8 cellular contexts compared by ENCODE assay signal in the genomic region with DNA sequence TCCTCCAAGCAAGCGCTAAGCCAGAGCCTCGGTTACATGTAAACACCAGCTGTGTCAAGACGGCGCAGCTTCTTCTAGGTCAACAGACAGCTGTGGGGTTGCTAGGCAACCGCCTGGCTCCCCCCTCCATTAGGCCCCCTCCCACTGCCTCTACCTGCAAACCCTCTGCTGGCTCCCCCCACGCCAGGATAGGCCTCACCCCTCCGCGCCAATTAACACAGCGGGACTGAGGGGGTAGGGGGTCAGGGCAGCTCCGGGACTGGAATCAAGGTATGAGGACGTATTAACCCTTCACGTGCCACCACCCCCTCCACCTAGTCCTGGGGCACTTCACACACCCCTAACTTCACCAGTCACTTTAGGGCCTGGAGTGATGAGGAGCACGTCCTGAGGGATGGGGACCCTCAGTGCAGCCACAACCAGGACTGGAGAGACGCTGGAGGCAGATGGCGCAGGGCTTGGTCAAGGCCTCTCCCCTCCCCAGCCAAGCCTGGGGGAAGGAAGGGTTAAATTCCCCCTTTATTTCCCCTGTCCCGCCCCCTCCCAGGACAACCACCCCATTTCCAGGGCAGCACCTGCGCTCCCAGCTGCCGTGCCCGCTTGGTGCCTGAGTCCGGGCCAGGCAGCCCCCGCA. TPM values are rescaled to one million over a fixed set of nuclear protein-coding genes. Genes with fewer than 3 reads are reported as not detected.
DNase-seq lines count a peak whose midpoint lies in the region; ATAC-seq and TF ChIP-seq lines count a peak whose summit lies in the region.

No MANE protein-coding gene starts in this region.

- H3K9ac ChIP-seq in iPS-18a (ENCODE audit: low read length), result peak overlapping the region; percentile 44
- peak overlapping the region; percentile 72 for H3K9ac ChIP-seq in smooth muscle cell (ENCODE audit: low read depth)

- 9% methylated on average over 16 of the region's 21 CpGs for WGBS in smooth muscle cell (ENCODE audit: low lambda C conversion rate)

- H3K27me3 ChIP-seq in iPS-18a (ENCODE audit: control insufficient read depth, insufficient read depth, low read length) (peaks cover 4% of the 10 kb centered on the region), smooth muscle cell (ENCODE audit: low read depth) (no peaks in the 10 kb centered on the region)

- H3K9me3 ChIP-seq in iPS-18a (ENCODE audit: control insufficient read depth, low read depth, low read length) (no peaks in the 10 kb centered on the region), smooth muscle cell (replicated peaks; ENCODE audit: low read depth) (no peaks in the 10 kb centered on the region)

- H3K36me3 Mint-ChIP-seq in natural killer cell, result no peaks in the 10 kb centered on the region
- no peaks in the 10 kb centered on the region for H3K36me3 Mint-ChIP-seq in natural killer cell treated with Interleukin-12 subunit alpha and Interleukin-12 subunit beta and Interleukin-15 and Interleukin-18, amount 100 ng/mL, for 72 hours
- H3K36me3 Mint-ChIP-seq in activated naive CD8-positive, alpha-beta T cell treated with anti-CD3 and anti-CD28 coated beads, Interleukin-2, amount 50 U/mL, for 24 hours (ENCODE audit: low read depth), result peaks cover 3% of the 10 kb centered on the region

- intact Hi-C loops in natural killer cell (cut with micrococcal nuclease), result no loop called here

- H3K36me3 ChIP-seq in iPS-18a (ENCODE audit: control insufficient read depth, low read depth, low read length) (no peaks in the 10 kb centered on the region), smooth muscle cell (ENCODE audit: low read depth) (no peaks in the 10 kb centered on the region)

- peaks cover 24 to 25% of the 10 kb centered on the region in 2 donors for H3K27me3 Mint-ChIP-seq in natural killer cell (ENCODE audit: low read depth in 2 of 2)
- peaks cover 15 to 21% of the 10 kb centered on the region in 2 donors for H3K27me3 Mint-ChIP-seq in natural killer cell treated with Interleukin-12 subunit alpha and Interleukin-12 subunit beta and Interleukin-15 and Interleukin-18, amount 100 ng/mL, for 72 hours
- H3K27me3 Mint-ChIP-seq in activated naive CD8-positive, alpha-beta T cell treated with anti-CD3 and anti-CD28 coated beads, Interleukin-2, amount 50 U/mL, for 24 hours, result no peaks in the 10 kb centered on the region

- peak overlapping the region; percentile 26 for H3K27ac ChIP-seq in iPS-18a (ENCODE audit: low read length)
- H3K27ac ChIP-seq in smooth muscle cell (ENCODE audit: low read depth), result peak overlapping the region; percentile 80

- DNase-seq in natural killer cell (no peak), NCI-H748 (lab: John Stamatoyannopoulos, UW; ENCODE audit: unreplicated experiment) (peak; percentile 99), smooth muscle cell (lab: John Stamatoyannopoulos, UW; ENCODE audit: unreplicated experiment) (peak; percentile 25)
- no peak for DNase-seq in natural killer cell treated with Interleukin-12 subunit alpha and Interleukin-12 subunit beta and Interleukin-15 and Interleukin-18, amount 100 ng/mL, for 72 hours (ENCODE audit: low spot score)
- DNase-seq in activated naive CD8-positive, alpha-beta T cell treated with anti-CD3 and anti-CD28 coated beads, Interleukin-2, amount 50 U/mL, for 24 hours, result peak; percentile 35

- H3K4me1 Mint-ChIP-seq in natural killer cell, result peaks cover 23 to 47% of the 10 kb centered on the region in 2 donors
- peaks cover 33 to 34% of the 10 kb centered on the region in 2 donors for H3K4me1 Mint-ChIP-seq in natural killer cell treated with Interleukin-12 subunit alpha and Interleukin-12 subunit beta and Interleukin-15 and Interleukin-18, amount 100 ng/mL, for 72 hours (ENCODE audit: low read depth in 2 of 2)
- H3K4me1 Mint-ChIP-seq in activated naive CD8-positive, alpha-beta T cell treated with anti-CD3 and anti-CD28 coated beads, Interleukin-2, amount 50 U/mL, for 24 hours, result peaks cover 67% of the 10 kb centered on the region

- H2AFZ ChIP-seq in smooth muscle cell (ENCODE audit: low read depth), result no peak overlapping the region

- H3K9me3 Mint-ChIP-seq in natural killer cell, result no peaks in the 10 kb centered on the region
- H3K9me3 Mint-ChIP-seq in natural killer cell treated with Interleukin-12 subunit alpha and Interleukin-12 subunit beta and Interleukin-15 and Interleukin-18, amount 100 ng/mL, for 72 hours, result no peaks in the 10 kb centered on the region
- H3K9me3 Mint-ChIP-seq in activated naive CD8-positive, alpha-beta T cell treated with anti-CD3 and anti-CD28 coated beads, Interleukin-2, amount 50 U/mL, for 24 hours, result no peaks in the 10 kb centered on the region

- peaks cover 42% of the 10 kb centered on the region for H3K4me1 ChIP-seq in iPS-18a (ENCODE audit: control insufficient read depth, low read depth, low read length)
- H3K4me1 ChIP-seq in smooth muscle cell (ENCODE audit: low read depth), result peaks cover 59% of the 10 kb centered on the region

- H3F3A ChIP-seq in smooth muscle cell (ENCODE audit: low read depth), result peaks cover 39% of the 10 kb centered on the region

- H3K4me3 ChIP-seq in iPS-18a (ENCODE audit: low read length), result peak overlapping the region; percentile 52
- peak overlapping the region; percentile 46 for H3K4me3 ChIP-seq in smooth muscle cell

- peak overlapping the region; percentile 90 for H3K4me2 ChIP-seq in smooth muscle cell

- H3K79me2 ChIP-seq in smooth muscle cell (ENCODE audit: low read depth), result no peaks in the 10 kb centered on the region

- TF ChIP-seq CTCF in natural killer cell (IDR thresholded peaks at IDR 0.05) (no peak), smooth muscle cell (IDR thresholded peaks at IDR 0.05; ENCODE audit: borderline replicate concordance, insufficient read depth, poor library complexity, severe bottlenecking) (no peak)

- H3K4me3 Mint-ChIP-seq in natural killer cell, result no peak overlapping the region
- no peak overlapping the region for H3K4me3 Mint-ChIP-seq in natural killer cell treated with Interleukin-12 subunit alpha and Interleukin-12 subunit beta and Interleukin-15 and Interleukin-18, amount 100 ng/mL, for 72 hours
- H3K4me3 Mint-ChIP-seq in activated naive CD8-positive, alpha-beta T cell treated with anti-CD3 and anti-CD28 coated beads, Interleukin-2, amount 50 U/mL, for 24 hours, result peak overlapping the region; percentile 45

- no peaks in the 10 kb centered on the region for H4K20me1 ChIP-seq in smooth muscle cell (ENCODE audit: low read depth)

- ATAC-seq in natural killer cell (peak in 2 of 3 donors; percentile 39 to 43), GM18511 (IDR thresholded peaks at IDR 0.05; ENCODE audit: unreplicated experiment) (no peak), HG02981 (IDR thresholded peaks at IDR 0.05; ENCODE audit: unreplicated experiment) (no peak)
- no peak for ATAC-seq in natural killer cell treated with Interleukin-12 subunit alpha and Interleukin-12 subunit beta and Interleukin-15 and Interleukin-18, amount 100 ng/mL, for 72 hours
- no peak for ATAC-seq in activated naive CD8-positive, alpha-beta T cell treated with anti-CD3 and anti-CD28 coated beads, Interleukin-2, amount 50 U/mL, for 24 hours

- peak overlapping the region in 1 of 2 donors; percentile 1 for H3K27ac Mint-ChIP-seq in natural killer cell
- no peak overlapping the region for H3K27ac Mint-ChIP-seq in natural killer cell treated with Interleukin-12 subunit alpha and Interleukin-12 subunit beta and Interleukin-15 and Interleukin-18, amount 100 ng/mL, for 72 hours
- no peak overlapping the region for H3K27ac Mint-ChIP-seq in activated naive CD8-positive, alpha-beta T cell treated with anti-CD3 and anti-CD28 coated beads, Interleukin-2, amount 50 U/mL, for 24 hours

RNA-seq across cellular contexts. Expression of gene WASF2, which starts 37.4 kb away (rescaled TPM):
- total RNA-seq in natural killer cell (100 to 1,000 TPM; 137 to 153 (median 143) TPM), smooth muscle cell (26.7 and 34.3 TPM in 2 replicates)
- 100 to 1,000 TPM in 1 of 2 donors, 10 to 100 TPM in 1; 97.7 to 110 TPM for total RNA-seq in natural killer cell treated with Interleukin-12 subunit alpha and Interleukin-12 subunit beta and Interleukin-15 and Interleukin-18, amount 100 ng/mL, for 72 hours
- polyA plus RNA-seq in smooth muscle cell, result 46.1 and 76.2 TPM in 2 replicates

Comparison
In these comparisons a context has a peak if more than half of its experiments do, and no peak if none do; other contexts are left out.
1. ATAC-seq: peak in natural killer cell (2 of 3); none in natural killer cell treated with Interleukin-12 subunit alpha and Interleukin-12 subunit beta and Interleukin-15 and Interleukin-18, amount 100 ng/mL, for 72 hours (0 of 2), activated naive CD8-positive, alpha-beta T cell treated with anti-CD3 and anti-CD28 coated beads, Interleukin-2, amount 50 U/mL, for 24 hours (single experiment), GM18511 (single experiment) and HG02981 (single experiment).
2. DNase-seq: peak in NCI-H748 (single experiment), activated naive CD8-positive, alpha-beta T cell treated with anti-CD3 and anti-CD28 coated beads, Interleukin-2, amount 50 U/mL, for 24 hours (single experiment) and smooth muscle cell (single experiment); none in natural killer cell (single experiment) and natural killer cell treated with Interleukin-12 subunit alpha and Interleukin-12 subunit beta and Interleukin-15 and Interleukin-18, amount 100 ng/mL, for 72 hours (single experiment).